In the genomic region with DNA sequence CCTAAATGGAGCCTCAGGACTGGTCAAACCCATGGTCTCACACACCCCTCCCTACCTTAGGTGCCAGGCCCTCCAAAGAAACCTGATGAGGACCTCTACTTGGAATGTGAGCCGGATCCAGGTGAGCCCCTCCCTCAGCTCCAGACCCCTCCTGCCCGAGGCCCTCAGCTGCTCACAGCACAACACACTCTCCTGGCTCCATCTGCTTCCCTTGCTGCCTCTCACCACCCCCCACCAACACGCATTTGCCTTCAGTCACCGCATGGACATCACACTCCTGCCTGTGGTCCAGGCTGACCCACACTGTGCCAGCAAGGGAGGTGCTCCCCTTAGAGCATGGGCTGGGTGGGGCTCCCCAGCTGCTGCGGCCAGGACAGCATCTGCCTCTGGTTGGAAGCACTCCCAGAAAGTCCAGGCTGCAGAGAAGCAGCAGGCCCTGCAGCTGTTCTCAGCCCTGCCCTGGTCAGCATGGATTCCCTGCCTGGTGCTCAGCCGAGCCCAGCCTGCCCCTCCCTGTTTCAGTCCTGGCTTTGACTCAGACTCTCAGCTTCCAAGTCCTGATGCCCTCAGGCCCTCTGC, we compare ENCODE assay signal across 8 cellular contexts. TPM values are rescaled to one million over a fixed set of nuclear protein-coding genes. Genes with fewer than 3 reads are reported as not detected.
DNase-seq lines count a peak whose midpoint lies in the region; ATAC-seq and TF ChIP-seq lines count a peak whose summit lies in the region.

No MANE protein-coding gene starts in this region.

- H3K27ac Mint-ChIP-seq in activated T-helper 17 cell treated with anti-CD3 and anti-CD28 coated beads, Interleukin-2, amount 50 U/mL, for 72 hours = no peak overlapping the region

- H3K4me1 Mint-ChIP-seq in activated T-helper 17 cell treated with anti-CD3 and anti-CD28 coated beads, Interleukin-2, amount 50 U/mL, for 72 hours = peaks cover 4% of the 10 kb centered on the region

- no peaks in the 10 kb centered on the region for H3K9me3 Mint-ChIP-seq in activated T-helper 17 cell treated with anti-CD3 and anti-CD28 coated beads, Interleukin-2, amount 50 U/mL, for 72 hours

- ATAC-seq in GM21423 (IDR thresholded peaks at IDR 0.05; ENCODE audit: unreplicated experiment) (no peak), GM19455 (IDR thresholded peaks at IDR 0.05; ENCODE audit: unreplicated experiment) (no peak), HG02938 (IDR thresholded peaks at IDR 0.05; ENCODE audit: unreplicated experiment) (no peak)
- ATAC-seq in activated T-helper 17 cell treated with anti-CD3 and anti-CD28 coated beads, Interleukin-2, amount 50 U/mL, for 72 hours (replicated peaks) = no peak

- no peak for TF ChIP-seq CTCF in osteoblast (IDR thresholded peaks at IDR 0.05; ENCODE audit: extremely low read depth, low read depth, low read length)

- peak; percentile 49 for DNase-seq in Daoy (ENCODE audit: low read depth)
- peak; percentile 100 for DNase-seq in RPMI7951 (ENCODE audit: low read depth)
- peak; percentile 98 for DNase-seq in fibroblast of the conjunctiva (ENCODE audit: low read depth)
- DNase-seq in osteoblast (ENCODE audit: insufficient read length, low spot score, missing footprints) = peak; percentile 99

- H3K4me2 ChIP-seq in osteoblast (ENCODE audit: insufficient read depth, low read length) = no peak overlapping the region

- no peaks in the 10 kb centered on the region for H4K20me1 ChIP-seq in osteoblast (ENCODE audit: insufficient read depth, low read length)

- no peak overlapping the region for H3K27ac ChIP-seq in osteoblast (ENCODE audit: low read depth, low read length)

- H3K9me3 ChIP-seq in osteoblast (ENCODE audit: low read depth, low read length) = no peaks in the 10 kb centered on the region

- H2AFZ ChIP-seq in osteoblast (ENCODE audit: low read length) = peak overlapping the region; percentile 6

- no peak overlapping the region for H3K4me3 ChIP-seq in osteoblast (ENCODE audit: insufficient read depth, low read length)

- H3K4me1 ChIP-seq in osteoblast (ENCODE audit: insufficient read depth, low read length) = peaks cover 23% of the 10 kb centered on the region

- no peaks in the 10 kb centered on the region for H3K27me3 ChIP-seq in osteoblast (ENCODE audit: insufficient read depth, low read length)

- no peaks in the 10 kb centered on the region for H3K36me3 ChIP-seq in osteoblast (ENCODE audit: insufficient read depth, low read length)

- no peaks in the 10 kb centered on the region for H3K36me3 Mint-ChIP-seq in activated T-helper 17 cell treated with anti-CD3 and anti-CD28 coated beads, Interleukin-2, amount 50 U/mL, for 72 hours (ENCODE audit: low read depth)

- no peaks in the 10 kb centered on the region for H3K79me2 ChIP-seq in osteoblast (ENCODE audit: insufficient read depth, low read length)

- no peak overlapping the region for H3K4me3 Mint-ChIP-seq in activated T-helper 17 cell treated with anti-CD3 and anti-CD28 coated beads, Interleukin-2, amount 50 U/mL, for 72 hours

- no peaks in the 10 kb centered on the region for H3K27me3 Mint-ChIP-seq in activated T-helper 17 cell treated with anti-CD3 and anti-CD28 coated beads, Interleukin-2, amount 50 U/mL, for 72 hours

RNA-seq across cellular contexts. Expression of gene SH2D6, which starts 15.1 kb away (rescaled TPM):
- total RNA-seq in Daoy (2014; rRNA removed; shearing (Covaris generic)) = 0.34 TPM in 1 of 2 replicates, not detected in the other
- total RNA-seq in RPMI7951 (2014; rRNA removed; shearing (Covaris generic)) = not detected in 2 replicates
- total RNA-seq in osteoblast = under 0.01 TPM in 1 of 2 replicates, not detected in the other
- total RNA-seq in activated T-helper 17 cell treated with anti-CD3 and anti-CD28 coated beads, Interleukin-2, amount 50 U/mL, for 72 hours = 1 to 10 TPM in 1 of 2 donors, under 1 TPM in 1; 0.66 to 1.3 TPM

RNA-seq across cellular contexts. Expression of gene CAPG, which starts 23.4 kb away (rescaled TPM):
- 123 and 141 TPM in 2 replicates for total RNA-seq in Daoy (2014; rRNA removed; shearing (Covaris generic))
- 5.2 and 8.5 TPM in 2 replicates for total RNA-seq in RPMI7951 (2014; rRNA removed; shearing (Covaris generic))
- 97.2 and 140 TPM in 2 replicates for total RNA-seq in osteoblast
- 10 to 100 TPM; 27.8 to 46.2 TPM for total RNA-seq in activated T-helper 17 cell treated with anti-CD3 and anti-CD28 coated beads, Interleukin-2, amount 50 U/mL, for 72 hours

Comparison
In these comparisons a context has a peak if more than half of its experiments do, and no peak if none do; other contexts are left out.
1. DNase-seq: peak in every context shown above with its lines; median percentile 100 in RPMI7951; 99 in osteoblast; 98 in fibroblast of the conjunctiva; 49 in Daoy.